In genomic region chr22:32512267-32512982, GRCh38 we compare ENCODE assay signal across 1 cellular context.
TF ChIP-seq lines count a peak whose summit lies in the region.

No MANE protein-coding gene starts in this region.

TF ChIP-seq in HepG2, 621 proteins besides CTCF, POLR2A, EP300 and RAD21 (continued from another document and continues in another):
- TF ChIP-seq AHDC1 (CRISPR knock-in tag; IDR thresholded peaks at IDR 0.05; ENCODE audit: borderline replicate concordance) (peak; percentile 93), ZGPAT (CRISPR knock-in tag; IDR thresholded peaks at IDR 0.05) (peak; percentile 77), RAD51 (IDR thresholded peaks at IDR 0.05; ENCODE audit: borderline replicate concordance) (no peak), ZFP1 (CRISPR knock-in tag; IDR thresholded peaks at IDR 0.05) (no peak), NCOA5 (CRISPR knock-in tag; IDR thresholded peaks at IDR 0.05) (no peak), NR2F6 (IDR thresholded peaks at IDR 0.05) (peak; percentile 81), NR2F6 (CRISPR knock-in tag; IDR thresholded peaks at IDR 0.05) (peak; percentile 56; the same call in 1 of the 2 replicates), TAF1 (CRISPR knock-in tag; IDR thresholded peaks at IDR 0.05) (no peak), CBX2 (IDR thresholded peaks at IDR 0.05; ENCODE audit: low read depth, low read length) (no peak), CBX2 (CRISPR knock-in tag; IDR thresholded peaks at IDR 0.05; ENCODE audit: low read depth) (no peak), SALL1 (CRISPR knock-in tag; IDR thresholded peaks at IDR 0.05) (peak; percentile 91), FLYWCH1 (CRISPR knock-in tag; IDR thresholded peaks at IDR 0.05) (no peak), HNRNPLL (IDR thresholded peaks at IDR 0.05; ENCODE audit: low read depth, low read length, poor library complexity, severe bottlenecking) (no peak), CHD4 (IDR thresholded peaks at IDR 0.05; ENCODE audit: borderline replicate concordance, low read length) (no peak), ZNF331 (CRISPR knock-in tag; IDR thresholded peaks at IDR 0.05) (peak; percentile 62; the same call in 1 of the 2 replicates), ZNF720 (CRISPR knock-in tag; IDR thresholded peaks at IDR 0.05) (no peak), MBNL3 (CRISPR knock-in tag; conservative IDR thresholded peaks at IDR 0.05) (no peak), FOXP4 (CRISPR knock-in tag; IDR thresholded peaks at IDR 0.05) (peak; percentile 83), PCBP2 (optimal IDR thresholded peaks at IDR 0.05; ENCODE audit: low read depth, low read length, poor library complexity, severe bottlenecking) (no peak), ZFP91 (CRISPR knock-in tag; IDR thresholded peaks at IDR 0.05; ENCODE audit: borderline replicate concordance) (no peak), NPAS2 (CRISPR knock-in tag; IDR thresholded peaks at IDR 0.05; ENCODE audit: borderline replicate concordance) (no peak), RERE (CRISPR knock-in tag; IDR thresholded peaks at IDR 0.05; ENCODE audit: low read depth) (0 out of 2 replicates have a peak, but pooled peaks have one; percentile 57), MTF2 (CRISPR knock-in tag; IDR thresholded peaks at IDR 0.05; ENCODE audit: borderline replicate concordance) (no peak), SMAD9 (CRISPR knock-in tag; IDR thresholded peaks at IDR 0.05) (no peak), ZBTB21 (CRISPR knock-in tag; IDR thresholded peaks at IDR 0.05) (no peak), KDM6A (CRISPR knock-in tag; IDR thresholded peaks at IDR 0.05; ENCODE audit: low read depth) (peak; percentile 89), ZNF503 (CRISPR knock-in tag; IDR thresholded peaks at IDR 0.05) (peak; percentile 75), SUZ12 (IDR thresholded peaks at IDR 0.05; ENCODE audit: low read depth, low read length) (no peak), SMARCC2 (IDR thresholded peaks at IDR 0.05) (peak; percentile 97), ZKSCAN1 (IDR thresholded peaks at IDR 0.05; ENCODE audit: low read length) (no peak), UBTF (CRISPR knock-in tag; IDR thresholded peaks at IDR 0.05) (no peak), SYNCRIP (IDR thresholded peaks at IDR 0.05; ENCODE audit: insufficient read depth, low read depth, low read length) (no peak), ZNF75D (CRISPR knock-in tag; IDR thresholded peaks at IDR 0.05; ENCODE audit: borderline replicate concordance) (no peak), SP140L (CRISPR knock-in tag; IDR thresholded peaks at IDR 0.05; ENCODE audit: borderline replicate concordance) (no peak), MYNN (CRISPR knock-in tag; IDR thresholded peaks at IDR 0.05; ENCODE audit: low read depth) (no peak), AHR (CRISPR knock-in tag; IDR thresholded peaks at IDR 0.05) (no peak), ZNF614 (CRISPR knock-in tag; IDR thresholded peaks at IDR 0.05; ENCODE audit: borderline replicate concordance) (0 out of 2 replicates have a peak, but pooled peaks have one; percentile 49), ONECUT2 (CRISPR knock-in tag; IDR thresholded peaks at IDR 0.05) (peak; percentile 97), ATF5 (CRISPR knock-in tag; IDR thresholded peaks at IDR 0.05; ENCODE audit: low read depth) (no peak), NR3C1 (CRISPR knock-in tag; IDR thresholded peaks at IDR 0.05) (no peak), ZNF556 (CRISPR knock-in tag; IDR thresholded peaks at IDR 0.05; ENCODE audit: borderline replicate concordance) (peak; percentile 55; the same call in 1 of the 2 replicates), ZBTB7B (CRISPR knock-in tag; IDR thresholded peaks at IDR 0.05) (0 out of 2 replicates have a peak, but pooled peaks have one; percentile 32)
